In the genomic region with DNA sequence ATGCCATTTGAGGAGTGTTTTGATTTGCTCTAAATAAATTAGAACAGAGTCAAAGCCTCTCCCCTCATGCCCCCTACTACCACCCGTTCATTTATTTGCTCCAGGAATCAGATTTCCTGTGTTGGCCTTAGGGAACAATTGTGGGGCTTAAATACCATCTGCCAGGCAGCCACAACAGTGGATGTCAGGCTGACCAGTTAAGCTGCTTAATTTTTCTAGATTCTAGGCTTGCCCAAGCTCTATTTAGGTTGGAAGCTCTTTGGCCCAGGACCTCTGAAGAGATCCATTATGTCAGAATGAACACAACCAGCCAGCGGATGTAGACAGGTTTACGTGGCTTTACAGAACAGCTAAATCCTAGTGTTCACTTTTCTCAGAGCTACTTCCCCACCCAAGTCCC, we compare ENCODE assay signal across 14 cellular contexts. TPM values are rescaled to one million over a fixed set of nuclear protein-coding genes. Genes with fewer than 3 reads are reported as not detected.
DNase-seq lines count a peak whose midpoint lies in the region; ATAC-seq and TF ChIP-seq lines count a peak whose summit lies in the region.
"Had no signal": no experiment of that assay in that cellular context is flagged by ENCODE, and none has a peak within 500 bp of the region (broad histone marks: within the 10 kb centered on the region; RNA-seq: fewer than 3 reads in every experiment).

No MANE protein-coding gene starts in this region.

- no peaks in the 10 kb centered on the region for H3K9me2 ChIP-seq in Loucy (replicated peaks; ENCODE audit: low read depth, low read length)

- H3K27me3 Mint-ChIP-seq in activated CD8-positive, alpha-beta T cell treated with anti-CD3 and anti-CD28 coated beads, Interleukin-2, amount 10 ng/mL, durations not matched to agents 7 days and 5 days (ENCODE audit: low read depth) = peaks cover 6% of the 10 kb centered on the region
- H3K27me3 Mint-ChIP-seq in nephron (ENCODE audit: low read depth) = no peaks in the 10 kb centered on the region

- CTCF ChIA-PET in activated CD8-positive, alpha-beta T cell treated with anti-CD3 and anti-CD28 coated beads, Interleukin-2, amount 10 ng/mL, durations not matched to agents 7 days and 5 days (lab: Charles Lee) = interaction anchor here (0.9 to 6.4 kb wide), 5 partner anchors 9 to 330 kb away, joined by 3 to 59 read pairs (median 7); a partner anchor contains a TSS

- H3K4me2 ChIP-seq in Loucy (ENCODE audit: low read depth, low read length, poor library complexity, severe bottlenecking) = peak overlapping the region; percentile 89

- peaks cover 18% of the 10 kb centered on the region for H3K4me1 ChIP-seq in Loucy (ENCODE audit: insufficient read depth, low read length, poor library complexity, severe bottlenecking)

- DNase-seq in NCI-H748 (lab: John Stamatoyannopoulos, UW; ENCODE audit: unreplicated experiment) (peak; percentile 31), NCI-H748 treated with DMSO at 0.1 percent for 48 hours (lab: John Stamatoyannopoulos, UW) (no peak), inferior parietal cortex (ENCODE audit: extremely low spot score) (no peak)
- no peak for DNase-seq in activated CD8-positive, alpha-beta T cell treated with anti-CD3 and anti-CD28 coated beads, Interleukin-2, amount 10 ng/mL, durations not matched to agents 7 days and 5 days
- no peak for DNase-seq in effector CD4-positive, alpha-beta T cell
- DNase-seq: ACHN, NCI-H2029, SW 1271 had no signal

- no peaks in the 10 kb centered on the region for H3K9me3 Mint-ChIP-seq in activated CD8-positive, alpha-beta T cell treated with anti-CD3 and anti-CD28 coated beads, Interleukin-2, amount 10 ng/mL, durations not matched to agents 7 days and 5 days (ENCODE audit: insufficient read depth)
- H3K9me3 Mint-ChIP-seq in nephron = peaks cover 4% of the 10 kb centered on the region

- H3F3A ChIP-seq in Loucy (ENCODE audit: low read depth) = no peaks in the 10 kb centered on the region

- peak overlapping the region; percentile 91 for H3K4me3 Mint-ChIP-seq in activated CD8-positive, alpha-beta T cell treated with anti-CD3 and anti-CD28 coated beads, Interleukin-2, amount 10 ng/mL, durations not matched to agents 7 days and 5 days
- peak overlapping the region; percentile 90 to 94 (median 92) for H3K4me3 Mint-ChIP-seq in nephron

- peaks cover 30% of the 10 kb centered on the region for H3K4me1 Mint-ChIP-seq in activated CD8-positive, alpha-beta T cell treated with anti-CD3 and anti-CD28 coated beads, Interleukin-2, amount 10 ng/mL, durations not matched to agents 7 days and 5 days (ENCODE audit: low read depth)
- H3K4me1 Mint-ChIP-seq in nephron = peaks cover 39% of the 10 kb centered on the region

- ATAC-seq in activated CD8-positive, alpha-beta T cell treated with anti-CD3 and anti-CD28 coated beads, Interleukin-2, amount 10 ng/mL, durations not matched to agents 7 days and 5 days = no peak
- no peak for ATAC-seq in HG02981 (IDR thresholded peaks at IDR 0.05; ENCODE audit: unreplicated experiment)

- H3K36me3 ChIP-seq in Loucy (ENCODE audit: insufficient read depth, low read length) = no peaks in the 10 kb centered on the region
- H3K36me3 ChIP-seq: esophagus muscularis mucosa, neutrophil had no signal

- POLR2A ChIA-PET in activated CD8-positive, alpha-beta T cell treated with anti-CD3 and anti-CD28 coated beads, Interleukin-2, amount 10 ng/mL, durations not matched to agents 7 days and 5 days (lab: Charles Lee) = interaction anchor here (1.4 to 2.8 kb wide), 5 partner anchors 8 to 238 kb away, joined by 3 to 27 read pairs (median 9); a partner anchor contains a TSS

- H3K27ac Mint-ChIP-seq in activated CD8-positive, alpha-beta T cell treated with anti-CD3 and anti-CD28 coated beads, Interleukin-2, amount 10 ng/mL, durations not matched to agents 7 days and 5 days = peak overlapping the region; percentile 39
- peak overlapping the region; percentile 97 to 99 (median 99) for H3K27ac Mint-ChIP-seq in nephron

- H3K9ac ChIP-seq in Loucy (ENCODE audit: low read depth, low read length, poor library complexity, severe bottlenecking) = no peak overlapping the region

- H3K27me3 ChIP-seq in Loucy (ENCODE audit: insufficient read depth, low read length, poor library complexity, severe bottlenecking) = no peaks in the 10 kb centered on the region
- H3K27me3 ChIP-seq: esophagus muscularis mucosa, neutrophil had no signal

- no peaks in the 10 kb centered on the region for H3K9me3 ChIP-seq in Loucy (ENCODE audit: insufficient read depth, low read depth, low read length)
- H3K9me3 ChIP-seq: esophagus muscularis mucosa, neutrophil had no signal

- H3K36me3 Mint-ChIP-seq in activated CD8-positive, alpha-beta T cell treated with anti-CD3 and anti-CD28 coated beads, Interleukin-2, amount 10 ng/mL, durations not matched to agents 7 days and 5 days (ENCODE audit: low read depth) = peaks cover 15% of the 10 kb centered on the region
- H3K36me3 Mint-ChIP-seq in nephron (ENCODE audit: low read depth) = peaks cover 16% of the 10 kb centered on the region

- no peak for TF ChIP-seq CTCF in Loucy (conservative IDR thresholded peaks at IDR 0.05; ENCODE audit: low read length)
- TF ChIP-seq CTCF in nephron (IDR thresholded peaks at IDR 0.05; ENCODE audit: unreplicated experiment in 3 of 3) = no peak

- H2AFZ ChIP-seq in Loucy (ENCODE audit: low read length) = no peak overlapping the region

- H4K20me1 ChIP-seq in Loucy (ENCODE audit: insufficient read depth, low read length, poor library complexity, severe bottlenecking) = no peaks in the 10 kb centered on the region

- peaks cover 18% of the 10 kb centered on the region for H3K79me2 ChIP-seq in Loucy (ENCODE audit: insufficient read depth, low read length)

- no peak overlapping the region for H3K4me3 ChIP-seq in Loucy (ENCODE audit: low read length, poor library complexity, severe bottlenecking)

RNA-seq across cellular contexts. Expression of a gene that starts 1.0 kb away (rescaled TPM):
- 10 to 100 TPM; 62.7 to 65.7 TPM for total RNA-seq in activated CD8-positive, alpha-beta T cell treated with anti-CD3 and anti-CD28 coated beads, Interleukin-2, amount 10 ng/mL, durations not matched to agents 7 days and 5 days

RNA-seq across cellular contexts. Expression of a gene that starts 4.2 kb away (rescaled TPM):
- total RNA-seq in activated CD8-positive, alpha-beta T cell treated with anti-CD3 and anti-CD28 coated beads, Interleukin-2, amount 10 ng/mL, durations not matched to agents 7 days and 5 days = not detected
- total RNA-seq: esophagus muscularis mucosa, G401 had no signal

RNA-seq across cellular contexts. Expression of a gene that starts 18.1 kb away (rescaled TPM):
- total RNA-seq in activated CD8-positive, alpha-beta T cell treated with anti-CD3 and anti-CD28 coated beads, Interleukin-2, amount 10 ng/mL, durations not matched to agents 7 days and 5 days = 1 to 10 TPM; 2.9 to 3.1 TPM

RNA-seq across cellular contexts. Expression of a gene that starts 37.7 kb away (rescaled TPM):
- total RNA-seq in activated CD8-positive, alpha-beta T cell treated with anti-CD3 and anti-CD28 coated beads, Interleukin-2, amount 10 ng/mL, durations not matched to agents 7 days and 5 days = 1 to 10 TPM in 1 of 2 experiments, under 1 TPM in 1; 0.70 to 1.1 TPM
